Comparison of ENCODE assay signal across 21 cellular contexts in the genomic region with DNA sequence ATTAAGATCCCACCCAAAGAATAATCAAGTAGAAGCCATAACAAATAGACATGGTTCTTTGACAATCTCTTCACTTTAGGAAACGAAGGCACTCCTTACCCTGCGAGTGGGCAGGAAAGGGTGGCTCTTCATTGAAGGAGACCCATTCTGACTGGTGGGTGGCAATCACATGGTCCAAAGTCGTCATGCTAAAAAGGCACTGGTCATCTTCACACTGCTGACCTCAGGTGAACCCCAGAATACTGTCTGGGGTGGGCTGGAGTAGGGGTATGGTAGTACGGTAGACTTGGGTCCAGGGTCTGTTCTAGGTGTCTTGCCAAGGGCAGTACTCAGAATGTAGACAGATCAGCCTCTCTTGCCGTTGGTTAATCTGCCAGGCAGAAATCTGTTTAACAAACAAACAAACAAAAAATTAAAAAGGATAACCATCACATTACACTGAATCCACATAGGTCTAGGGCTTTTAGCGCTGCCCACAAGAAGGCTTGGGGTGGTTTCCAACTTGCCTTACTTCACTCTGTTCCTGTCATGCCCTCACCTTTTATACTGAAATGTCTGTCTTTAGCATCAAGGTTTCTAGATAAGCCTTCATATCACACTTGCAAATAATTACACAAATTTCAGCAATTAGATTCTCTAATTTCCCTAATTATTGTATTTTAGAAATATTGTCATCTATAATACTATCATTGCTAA. TPM values are rescaled to one million over a fixed set of nuclear protein-coding genes. Genes with fewer than 3 reads are reported as not detected.
A peak's percentile ranks its signal among the peaks of the same experiment; 100 is the strongest.
DNase-seq lines count a peak whose midpoint lies in the region; ATAC-seq and TF ChIP-seq lines count a peak whose summit lies in the region.
"Had no signal": no experiment of that assay in that cellular context is flagged by ENCODE, and none has a peak within 500 bp of the region (broad histone marks: within the 10 kb centered on the region; RNA-seq: fewer than 3 reads in every experiment).

No MANE protein-coding gene starts in this region.

- TF ChIP-seq POLR2A in right lobe of liver (IDR thresholded peaks at IDR 0.05) = no peak

- POLR2A ChIA-PET in PC-3 (lab: Charles Lee; ENCODE audit: unreplicated experiment) = no interaction called here

- BruUV-seq in PC-3 (replicated peaks; lab: Mats Ljungman, UMichigan) = no TSS peak

- H3F3A ChIP-seq in PC-3 (ENCODE audit: low read length, unreplicated experiment) = peaks cover 11% of the 10 kb centered on the region

- H3K4me1 ChIP-seq in PC-3 (ENCODE audit: insufficient read depth, low read length) = peaks cover 55% of the 10 kb centered on the region
- peaks cover 0 to 3% (median 0%) of the 10 kb centered on the region in 4 donors for H3K4me1 ChIP-seq in right lobe of liver

- no peaks in the 10 kb centered on the region for H3K9me2 ChIP-seq in PC-3 (replicated peaks; ENCODE audit: low read length)

- no peak for TF ChIP-seq CTCF in PC-3 (conservative IDR thresholded peaks at IDR 0.05; ENCODE audit: low read depth, low read length)
- no peak for TF ChIP-seq CTCF in epithelial cell of esophagus (IDR thresholded peaks at IDR 0.05; ENCODE audit: insufficient read depth, low read depth, low read length, missing control alignments)
- TF ChIP-seq CTCF in right lobe of liver (IDR thresholded peaks at IDR 0.05) = no peak

- H3K9me3 ChIP-seq in PC-3 (ENCODE audit: low read length) (no peaks in the 10 kb centered on the region), right lobe of liver (no peaks in the 10 kb centered on the region)
- H3K9me3 ChIP-seq: MG63, SJCRH30 had no signal

- H3K27me3 ChIP-seq in PC-3 (ENCODE audit: low read length) = no peaks in the 10 kb centered on the region
- no peaks in the 10 kb centered on the region for H3K27me3 ChIP-seq in right lobe of liver
- H3K27me3 ChIP-seq: MG63, SJCRH30 had no signal

- H4K20me1 ChIP-seq in PC-3 (ENCODE audit: low read length) = no peaks in the 10 kb centered on the region

- peak overlapping the region; percentile 85; the same call in 1 of the 2 replicates for H3K9ac ChIP-seq in PC-3 (ENCODE audit: low read length)

- peak overlapping the region; percentile 83 for H3K4me2 ChIP-seq in PC-3 (ENCODE audit: low read length)

- CTCF ChIA-PET in PC-3 (lab: Charles Lee) = no interaction called here

- intact Hi-C loops in PC-3 (cut with micrococcal nuclease) = no loop called here
- intact Hi-C loops in right lobe of liver (cut with DNase I) = no loop called here

- H2AFZ ChIP-seq in PC-3 (ENCODE audit: low read length) = no peak overlapping the region

- H3K4me3 ChIP-seq in PC-3 (ENCODE audit: low read length) = no peak overlapping the region; the same call in 1 of the 2 replicates
- peak overlapping the region; percentile 58 for H3K4me3 ChIP-seq in epithelial cell of esophagus (ENCODE audit: low read length)
- H3K4me3 ChIP-seq in right lobe of liver = peak overlapping the region in 1 of 3 donors; percentile 28
- H3K4me3 ChIP-seq: MG63, SJCRH30 had no signal

- no peaks in the 10 kb centered on the region for H3K79me2 ChIP-seq in PC-3 (ENCODE audit: low read length)

- ATAC-seq in PC-3 = no peak
- peak; percentile 43 to 61 (median 53) for ATAC-seq in right lobe of liver
- no peak for ATAC-seq in GM21529 (IDR thresholded peaks at IDR 0.05; ENCODE audit: unreplicated experiment)
- ATAC-seq: Panc1 had no signal

- no peak for DNase-seq in PC-3
- no peak for DNase-seq in epithelial cell of esophagus (ENCODE audit: low read depth)
- DNase-seq in right lobe of liver = no peak
- DNase-seq in NCI-H1417 treated with DMSO at 0.1 percent for 48 hours (lab: John Stamatoyannopoulos, UW) = no peak
- no peak for DNase-seq in inferior parietal cortex (ENCODE audit: extremely low spot score)
- DNase-seq in AG08395 (ENCODE audit: low spot score) = no peak
- DNase-seq: AML-193; C1 segment of cervical spinal cord; CD8-positive, alpha-beta memory T cell; Kasumi-1; MG63; NCI-H1092; NCI-H1436 treated with DMSO at 0.1 percent for 48 hours; NCI-H1930; NCI-H2227 treated with DMSO at 0.1 percent for 48 hours; NCI-H510A treated with DMSO at 0.1 percent for 48 hours; NCI-H748 treated with DMSO at 0.1 percent for 48 hours; NK-92 treated with Interleukin-12 subunit alpha and Interleukin-12 subunit beta, amount 100 ng/mL, for 24 hours; SJCRH30 had no signal

- peak overlapping the region; percentile 99; the same call in 1 of the 2 replicates for H3K27ac ChIP-seq in PC-3 (ENCODE audit: low read length)
- H3K27ac ChIP-seq in right lobe of liver = peak overlapping the region in 1 of 3 donors; percentile 9
- H3K27ac ChIP-seq: SJCRH30 had no signal

- WGBS in right lobe of liver (ENCODE audit: insufficient coverage, low coverage, low lambda C conversion rate, missing lambda C conversion rate) = 39% methylated on average over 5 of the region's 6 CpGs

- H3K36me3 ChIP-seq in PC-3 (ENCODE audit: low read depth, low read length) (0 out of 2 replicates have a peak, but pooled peaks cover 3% of the 10 kb centered on the region), right lobe of liver (no peaks in the 10 kb centered on the region)
- H3K36me3 ChIP-seq: MG63 had no signal

RNA-seq across cellular contexts. Expression of a gene that starts 1.8 kb away (rescaled TPM):
- 12.3 and 16.1 TPM in 2 replicates for total RNA-seq in PC-3 (2014; rRNA removed)
- total RNA-seq in right lobe of liver = 10 to 100 TPM in 3 of 6 experiments, 1 to 10 TPM in 3; 4.9 to 23.7 (median 10.7) TPM

Comparison
In these comparisons a context has a peak if more than half of its experiments do, and no peak if none do; other contexts are left out.
1. ATAC-seq: peak in right lobe of liver (4 of 4); none in PC-3 (single experiment) and GM21529 (single experiment).